11 cellular contexts compared by ENCODE assay signal in genomic region chr3:167102071-167102470, GRCh38.
DNase-seq lines count a peak whose midpoint lies in the region; TF ChIP-seq lines count a peak whose summit lies in the region.
"Had no signal": no experiment of that assay in that cellular context is flagged by ENCODE, and none has a peak within 500 bp of the region (broad histone marks: within the 10 kb centered on the region; RNA-seq: fewer than 3 reads in every experiment).

No MANE protein-coding gene starts in this region.

- TF ChIP-seq CTCF in GM12872 (IDR thresholded peaks at IDR 0.05; ENCODE audit: insufficient read depth, low read depth, low read length) (peak; percentile 39; the same call in 1 of the 3 replicates), NB4 (IDR thresholded peaks at IDR 0.05; ENCODE audit: low read depth, low read length) (peak; percentile 42), epithelial cell of proximal tubule (conservative IDR thresholded peaks at IDR 0.05; ENCODE audit: low read depth, low read length) (peak; percentile 52)

- H3K4me3 ChIP-seq in NB4 (ENCODE audit: low read depth, low read length), result no peak overlapping the region
- H3K4me3 ChIP-seq in epithelial cell of proximal tubule (ENCODE audit: low read depth, low read length), result no peak overlapping the region
- H3K4me3 ChIP-seq: BLaER1 treated with 17β-estradiol and CSF1 and Interleukin-3, amounts not matched to agents 10 nM and 100 nM had no signal

- in situ Hi-C loops in ACHN (cut with HindIII; ENCODE audit: low pct_ligation_motif_present, low pct_unique_long_range_greater_than_20kb, low sequenced_read_pairs), result no loop called here

- TF ChIP-seq POLR2A in NB4 (IDR thresholded peaks at IDR 0.05; ENCODE audit: extremely low read depth, insufficient read length), result no peak

- DNase-seq in ACHN (peak; percentile 22), NB4 (ENCODE audit: low read depth) (peak; percentile 50), epithelial cell of proximal tubule (ENCODE audit: low read depth) (no peak), SW480 (ENCODE audit: low spot score) (no peak), LoVo (ENCODE audit: low spot score) (no peak)
- DNase-seq in activated CD8-positive, alpha-beta memory T cell treated with anti-CD3 and anti-CD28 coated beads for 24 hours, result no peak
- DNase-seq in activated naive CD4-positive, alpha-beta T cell (lab: John Stamatoyannopoulos, UW), result no peak
- DNase-seq: SHP77; stimulated activated CD4-positive, alpha-beta T cell treated with anti-CD3 and anti-CD28 coated beads, Interleukin-4, amount 100 ng/mL, for 4 hours had no signal

Comparison
In these comparisons a context has a peak if more than half of its experiments do, and no peak if none do; other contexts are left out.
1. DNase-seq: peak in ACHN (single experiment) and NB4 (single experiment); none in epithelial cell of proximal tubule (single experiment), activated CD8-positive, alpha-beta memory T cell treated with anti-CD3 and anti-CD28 coated beads for 24 hours (single experiment), SW480 (single experiment), LoVo (single experiment) and activated naive CD4-positive, alpha-beta T cell (0 of 4).
2. Peak in every context shown above with its lines, with median percentiles within 50 percentile points of each other: CTCF ChIP-seq.